In genomic region chr17:46000292-46000691, GRCh38 we compare ENCODE assay signal across 34 cellular contexts. TPM values are rescaled to one million over a fixed set of nuclear protein-coding genes. Genes with fewer than 3 reads are reported as not detected.
"Had no signal": no experiment of that assay in that cellular context is flagged by ENCODE, and none has a peak within 500 bp of the region (broad histone marks: within the 10 kb centered on the region; RNA-seq: fewer than 3 reads in every experiment).

No MANE protein-coding gene starts in this region.

- H3K4me3 ChIP-seq: coronary artery, esophagus muscularis mucosa, gastrocnemius medialis, heart left ventricle had no signal

- DNase-seq: activated B cell treated with CpG ODN at 0.5 μM for 24 hours; activated CD4-positive, alpha-beta memory T cell treated with anti-CD3 and anti-CD28 coated beads for 36 hours; activated CD4-positive, alpha-beta T cell treated with anti-CD3 and anti-CD28 coated beads for 36 hours; activated CD4-positive, alpha-beta T cell treated with anti-CD3 and anti-CD28 coated beads, Interleukin-2, amount 10 ng/mL, durations not matched to agents 24 days and 14 days; activated CD8-positive, alpha-beta memory T cell treated with anti-CD3 and anti-CD28 coated beads, Interleukin-2, amount 10 ng/mL, durations not matched to agents 7 days and 5 days; activated CD8-positive, alpha-beta memory T cell treated with anti-CD3 and anti-CD28 coated beads, Interleukin-2, amount 50 U/mL, for 4 hours; activated CD8-positive, alpha-beta T cell treated with anti-CD3 and anti-CD28 coated beads, Interleukin-2, amount 10 ng/mL, durations not matched to agents 7 days and 5 days; activated gamma-delta T cell; activated naive CD4-positive, alpha-beta T cell; activated naive CD4-positive, alpha-beta T cell treated with anti-CD3 and anti-CD28 coated beads, Interleukin-2, amount 50 U/mL, for 16 hours; activated T-cell treated with anti-CD3 and anti-CD28 coated beads, Interleukin-2, amount 50 U/mL, for 24 hours; activated T-cell treated with anti-CD3 and anti-CD28 coated beads, Interleukin-2, amount 50 U/mL, for 72 hours; amniotic stem cell; cerebellar nuclear complex; effector CD4-positive, alpha-beta T cell; effector memory CD8-positive, alpha-beta T cell; erythroblast; foreskin keratinocyte; gastrocnemius medialis; glutamatergic neuron; heart left ventricle; T-helper 1 cell; T-helper 17 cell; T1000; WERI-Rb-1 had no signal

- H3K27me3 Mint-ChIP-seq: activated B cell treated with CpG ODN at 0.5 μM for 24 hours; activated CD4-positive, alpha-beta memory T cell treated with anti-CD3 and anti-CD28 coated beads for 36 hours; activated CD4-positive, alpha-beta T cell treated with anti-CD3 and anti-CD28 coated beads for 36 hours; activated CD4-positive, alpha-beta T cell treated with anti-CD3 and anti-CD28 coated beads, Interleukin-2, amount 10 ng/mL, durations not matched to agents 24 days and 14 days; activated CD8-positive, alpha-beta memory T cell treated with anti-CD3 and anti-CD28 coated beads, Interleukin-2, amount 10 ng/mL, durations not matched to agents 7 days and 5 days; activated naive CD8-positive, alpha-beta T cell; activated T-cell treated with anti-CD3 and anti-CD28 coated beads, Interleukin-2, amount 50 U/mL, for 24 hours; effector memory CD8-positive, alpha-beta T cell; T-helper 17 cell had no signal

- H3K4me1 Mint-ChIP-seq: activated CD4-positive, alpha-beta T cell treated with anti-CD3 and anti-CD28 coated beads for 36 hours had no signal

- H3K27ac Mint-ChIP-seq: activated B cell treated with CpG ODN at 0.5 μM for 24 hours; activated CD4-positive, alpha-beta memory T cell treated with anti-CD3 and anti-CD28 coated beads for 36 hours; activated CD4-positive, alpha-beta T cell treated with anti-CD3 and anti-CD28 coated beads for 36 hours; activated CD4-positive, alpha-beta T cell treated with anti-CD3 and anti-CD28 coated beads, Interleukin-2, amount 10 ng/mL, durations not matched to agents 24 days and 14 days; activated CD8-positive, alpha-beta memory T cell treated with anti-CD3 and anti-CD28 coated beads, Interleukin-2, amount 10 ng/mL, durations not matched to agents 7 days and 5 days; activated CD8-positive, alpha-beta T cell treated with anti-CD3 and anti-CD28 coated beads, Interleukin-2, amount 10 ng/mL, durations not matched to agents 7 days and 5 days; activated naive CD8-positive, alpha-beta T cell; activated T-cell treated with anti-CD3 and anti-CD28 coated beads, Interleukin-2, amount 50 U/mL, for 24 hours; activated T-cell treated with anti-CD3 and anti-CD28 coated beads, Interleukin-2, amount 50 U/mL, for 72 hours; dendritic cell treated with granulocyte-macrophage colony-stimulating factor and Interleukin-4, amounts not matched to agents 40 ng/mL and 50 ng/mL, for 4 days; effector memory CD8-positive, alpha-beta T cell; T-helper 17 cell; T-helper 2 cell treated with Interferon-gamma antibody and Interleukin-4, amounts not matched to agents 5 μg/mL and 100 μg/mL, for 36 hours had no signal

- H3K9me3 ChIP-seq: esophagus muscularis mucosa, gastrocnemius medialis, heart left ventricle had no signal

- H3K27me3 ChIP-seq: esophagus muscularis mucosa, gastrocnemius medialis, heart left ventricle had no signal

- ATAC-seq: activated CD4-positive, alpha-beta T cell treated with anti-CD3 and anti-CD28 coated beads for 36 hours; activated CD4-positive, CD25-positive, alpha-beta regulatory T cell treated with anti-CD3 and anti-CD28 coated beads, Interleukin-2, amount 50 U/mL, for 24 hours; activated CD8-positive, alpha-beta memory T cell treated with anti-CD3 and anti-CD28 coated beads, Interleukin-2, amount 10 ng/mL, durations not matched to agents 7 days and 5 days; activated CD8-positive, alpha-beta T cell treated with anti-CD3 and anti-CD28 coated beads, Interleukin-2, amount 10 ng/mL, durations not matched to agents 7 days and 5 days; activated T-cell treated with anti-CD3 and anti-CD28 coated beads, Interleukin-2, amount 50 U/mL, for 72 hours; effector memory CD8-positive, alpha-beta T cell; foreskin keratinocyte; gastrocnemius medialis; heart left ventricle; T-helper 17 cell had no signal

- H3K9me3 Mint-ChIP-seq: activated B cell treated with CpG ODN at 0.5 μM for 24 hours; activated CD4-positive, alpha-beta memory T cell treated with anti-CD3 and anti-CD28 coated beads for 36 hours; activated CD4-positive, alpha-beta T cell treated with anti-CD3 and anti-CD28 coated beads, Interleukin-2, amount 10 ng/mL, durations not matched to agents 24 days and 14 days; activated T-cell treated with anti-CD3 and anti-CD28 coated beads, Interleukin-2, amount 50 U/mL, for 24 hours; activated T-cell treated with anti-CD3 and anti-CD28 coated beads, Interleukin-2, amount 50 U/mL, for 72 hours; dendritic cell treated with granulocyte-macrophage colony-stimulating factor and Interleukin-4, amounts not matched to agents 40 ng/mL and 50 ng/mL, for 4 days; effector memory CD8-positive, alpha-beta T cell; T-helper 2 cell treated with Interferon-gamma antibody and Interleukin-4, amounts not matched to agents 5 μg/mL and 100 μg/mL, for 36 hours had no signal

- H3K27ac ChIP-seq: coronary artery, esophagus muscularis mucosa, foreskin keratinocyte, gastrocnemius medialis, heart left ventricle, WERI-Rb-1 had no signal

- H3K4me3 Mint-ChIP-seq: activated B cell treated with CpG ODN at 0.5 μM for 24 hours; activated CD4-positive, alpha-beta memory T cell treated with anti-CD3 and anti-CD28 coated beads for 36 hours; activated CD4-positive, alpha-beta T cell treated with anti-CD3 and anti-CD28 coated beads for 36 hours; activated CD4-positive, alpha-beta T cell treated with anti-CD3 and anti-CD28 coated beads, Interleukin-2, amount 10 ng/mL, durations not matched to agents 24 days and 14 days; activated CD8-positive, alpha-beta memory T cell treated with anti-CD3 and anti-CD28 coated beads, Interleukin-2, amount 10 ng/mL, durations not matched to agents 7 days and 5 days; activated CD8-positive, alpha-beta T cell treated with anti-CD3 and anti-CD28 coated beads, Interleukin-2, amount 10 ng/mL, durations not matched to agents 7 days and 5 days; activated naive CD8-positive, alpha-beta T cell; activated T-cell treated with anti-CD3 and anti-CD28 coated beads, Interleukin-2, amount 50 U/mL, for 24 hours; activated T-cell treated with anti-CD3 and anti-CD28 coated beads, Interleukin-2, amount 50 U/mL, for 72 hours; dendritic cell treated with granulocyte-macrophage colony-stimulating factor and Interleukin-4, amounts not matched to agents 40 ng/mL and 50 ng/mL, for 4 days; effector memory CD8-positive, alpha-beta T cell; T-helper 17 cell; T-helper 2 cell treated with Interferon-gamma antibody and Interleukin-4, amounts not matched to agents 5 μg/mL and 100 μg/mL, for 36 hours had no signal

- H3K4me1 ChIP-seq: foreskin keratinocyte had no signal

- H3K36me3 ChIP-seq: heart left ventricle, WERI-Rb-1 had no signal

- H3K36me3 Mint-ChIP-seq: activated CD4-positive, alpha-beta memory T cell treated with anti-CD3 and anti-CD28 coated beads for 36 hours; activated CD8-positive, alpha-beta memory T cell treated with anti-CD3 and anti-CD28 coated beads, Interleukin-2, amount 10 ng/mL, durations not matched to agents 7 days and 5 days; activated naive CD8-positive, alpha-beta T cell had no signal

RNA-seq across cellular contexts. Expression of gene STH, which starts 1.2 kb away (rescaled TPM):
- total RNA-seq: activated B cell treated with CpG ODN at 0.5 μM for 24 hours; activated CD4-positive, alpha-beta memory T cell treated with anti-CD3 and anti-CD28 coated beads for 36 hours; activated CD4-positive, alpha-beta T cell treated with anti-CD3 and anti-CD28 coated beads for 36 hours; activated CD4-positive, alpha-beta T cell treated with anti-CD3 and anti-CD28 coated beads, Interleukin-2, amount 10 ng/mL, durations not matched to agents 24 days and 14 days; activated CD8-positive, alpha-beta memory T cell treated with anti-CD3 and anti-CD28 coated beads for 36 hours; activated CD8-positive, alpha-beta memory T cell treated with anti-CD3 and anti-CD28 coated beads, Interleukin-2, amount 10 ng/mL, durations not matched to agents 7 days and 5 days; activated CD8-positive, alpha-beta T cell treated with anti-CD3 and anti-CD28 coated beads, Interleukin-2, amount 10 ng/mL, durations not matched to agents 7 days and 5 days; activated T-cell treated with anti-CD3 and anti-CD28 coated beads, Interleukin-2, amount 50 U/mL, for 72 hours; astrocyte; esophagus muscularis mucosa; foreskin keratinocyte; gastrocnemius medialis; T-helper 17 cell had no signal
- polyA plus RNA-seq: adipose tissue, foreskin keratinocyte had no signal
